Comparison of ENCODE assay signal across 13 cellular contexts in the genomic region with DNA sequence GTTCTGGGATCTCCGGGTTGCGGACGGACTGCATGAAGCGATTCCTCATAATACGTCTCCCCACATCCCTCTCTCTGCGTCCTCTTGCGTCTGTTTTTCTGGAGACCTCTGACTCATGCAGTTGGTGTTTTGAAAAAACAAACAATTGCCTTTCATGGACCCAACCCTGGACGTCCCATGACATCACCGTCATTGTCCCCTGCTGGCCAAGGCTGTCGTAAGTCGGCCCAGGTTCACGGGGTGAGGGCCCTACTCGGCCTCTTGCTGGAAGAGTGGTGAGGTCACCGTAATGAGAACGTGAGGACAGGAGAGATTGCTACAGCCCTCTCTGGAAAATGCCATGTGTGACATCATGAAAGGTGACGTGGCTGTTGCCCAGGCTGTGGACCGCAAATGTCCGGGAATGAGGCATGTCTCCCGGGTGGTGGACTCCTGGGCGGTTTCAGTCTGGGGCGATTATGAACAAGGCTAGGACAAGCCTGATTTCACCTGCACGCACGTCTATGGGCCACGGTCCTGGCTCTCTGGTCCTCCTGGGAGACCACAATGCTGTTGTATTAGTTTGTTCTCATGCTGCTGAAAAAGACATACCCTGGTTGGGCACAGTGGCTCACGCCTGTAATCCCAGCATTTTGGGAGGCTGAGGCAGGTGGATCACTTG. TPM values are rescaled to one million over a fixed set of nuclear protein-coding genes. Genes with fewer than 3 reads are reported as not detected.
DNase-seq lines count a peak whose midpoint lies in the region; ATAC-seq, FAIRE-seq and TF ChIP-seq lines count a peak whose summit lies in the region.
"Had no signal": no experiment of that assay in that cellular context is flagged by ENCODE, and none has a peak within 500 bp of the region (broad histone marks: within the 10 kb centered on the region; RNA-seq: fewer than 3 reads in every experiment).

No MANE protein-coding gene starts in this region.

- no peak for TF ChIP-seq RAD21 in H1 (IDR thresholded peaks at IDR 0.05 in 1 of 2, conservative IDR thresholded peaks at IDR 0.05 in 1 of 2; ENCODE audit: low read depth in 2 of 2, low read length in 2 of 2)

- H2BK20ac ChIP-seq in H1 (ENCODE audit: low read length): no peak overlapping the region

- H3K27me3 ChIP-seq in PC-9 (ENCODE audit: insufficient read depth, low read depth): no peaks in the 10 kb centered on the region
- H3K27me3 ChIP-seq in H1 (replicated peaks in 1 of 4; ENCODE audit: control insufficient read depth in 3 of 4, extremely low read depth in 1 of 4, insufficient read depth in 3 of 4, low read length in 3 of 4): no peaks in the 10 kb centered on the region
- H3K27me3 ChIP-seq: neutrophil had no signal

- H4K5ac ChIP-seq in H1 (ENCODE audit: insufficient read length, low read depth, low read length): no peak overlapping the region

- peaks cover 0 to under 1% of the 10 kb centered on the region in 2 donors for H3K27me3 Mint-ChIP-seq in stimulated activated naive B cell treated with anti-CD40 and anti-IgM and Interleukin-4, amounts not matched to agents 10 μg/mL and 1 μg/mL and 100 μg/mL, for 72 hours

- H4K8ac ChIP-seq in H1 (ENCODE audit: extremely low read depth, insufficient read depth, low read length): no peak overlapping the region

- no peak overlapping the region for H3K23ac ChIP-seq in H1 (ENCODE audit: insufficient read length)

- POLR2A ChIA-PET in PC-9 (lab: Charles Lee; ENCODE audit: unreplicated experiment) (interaction anchor here (0.7 kb wide), 1 partner anchor 630 kb away, joined by 4 read pairs; no protein-coding TSS in a partner anchor), H1 (lab: Charles Lee; ENCODE audit: partially characterized antibody) (no interaction called here)

- H3K23me2 ChIP-seq in H1 (ENCODE audit: low read depth, low read length): no peaks in the 10 kb centered on the region

- TF ChIP-seq EP300 in H1 (IDR thresholded peaks at IDR 0.05; ENCODE audit: borderline replicate concordance in 1 of 2, low read depth in 2 of 2, low read length in 2 of 2): no peak

- H3K27ac ChIP-seq in PC-9: peak overlapping the region; percentile 89
- H3K27ac ChIP-seq in H1 (ENCODE audit: low read depth, low read length): no peak overlapping the region
- H3K27ac ChIP-seq: neutrophil had no signal

- H3K4ac ChIP-seq in H1 (replicated peaks; ENCODE audit: insufficient read length, low read depth, low read length): no peak overlapping the region

- 85% methylated on average over 25 of the region's 25 CpGs; no CpG with 5 or more reads in 1 of the 2 experiments for WGBS in H1 (ENCODE audit: extremely low coverage in 1 of 2, insufficient coverage in 1 of 2, insufficient read length in 1 of 2, insufficient replicate concordance in 2 of 2, low coverage in 1 of 2, low lambda C conversion rate in 2 of 2, missing lambda C conversion rate in 1 of 2), 2 experiments

- no peaks in the 10 kb centered on the region for H3K79me2 ChIP-seq in PC-9 (ENCODE audit: low read depth)
- H3K79me2 ChIP-seq in H1 (ENCODE audit: control insufficient read depth in 1 of 2, insufficient read depth in 2 of 2, low read length in 2 of 2): no peaks in the 10 kb centered on the region

- intact Hi-C loops in PC-9 (cut with micrococcal nuclease; ENCODE audit: unreplicated experiment): loop anchor here (1.0 to 2.0 kb wide), 4 partner anchors 14 to 39 kb away; no protein-coding TSS in a partner anchor

- no peak overlapping the region for H2BK120ac ChIP-seq in H1 (replicated peaks; ENCODE audit: low read depth, low read length)

- peaks cover 40% of the 10 kb centered on the region for H3F3A ChIP-seq in PC-9 (ENCODE audit: insufficient read depth, low read depth)

- H2BK15ac ChIP-seq in H1 (ENCODE audit: low read length): no peak overlapping the region

- TF ChIP-seq POLR2A in H1 (IDR thresholded peaks at IDR 0.05; ENCODE audit: control extremely low read depth in 1 of 2, low read depth in 2 of 2, low read length in 2 of 2): no peak

- no peak overlapping the region for H3K14ac ChIP-seq in H1 (ENCODE audit: insufficient read length)

- H3K9me3 Mint-ChIP-seq in stimulated activated naive B cell treated with anti-CD40 and anti-IgM and Interleukin-4, amounts not matched to agents 10 μg/mL and 1 μg/mL and 100 μg/mL, for 72 hours: peaks cover 8 to 10% of the 10 kb centered on the region in 2 donors

- H3K4me1 ChIP-seq in PC-9 (replicated peaks; ENCODE audit: insufficient read depth) (peaks cover 29% of the 10 kb centered on the region), H1 (replicated peaks in 1 of 4; ENCODE audit: control insufficient read depth in 3 of 4, insufficient read depth in 4 of 4, low read length in 3 of 4) (peaks cover 0 to 11% (median 3%) of the 10 kb centered on the region in 4 experiments; a peak in 4 of 7 replicates)

- CTCF ChIA-PET in PC-9 (lab: Charles Lee) (no interaction called here), H1 (lab: Charles Lee; ENCODE audit: partially characterized antibody) (no interaction called here)

- H2BK5ac ChIP-seq in H1 (ENCODE audit: low read depth, low read length): no peak overlapping the region

- TF ChIP-seq CTCF in PC-9 (conservative IDR thresholded peaks at IDR 0.05) (no peak), H1 (IDR thresholded peaks at IDR 0.05; ENCODE audit: control extremely low read depth in 1 of 3, insufficient read depth in 1 of 3, low read depth in 1 of 3, low read length in 3 of 3) (no peak)

- H3K9me2 ChIP-seq in PC-9 (ENCODE audit: insufficient read depth): no peaks in the 10 kb centered on the region

- no peak overlapping the region; a peak in 1 of 7 replicates for H3K9ac ChIP-seq in H1 (replicated peaks in 1 of 4; ENCODE audit: extremely low read depth in 1 of 4, low read depth in 3 of 4, low read length in 3 of 4)

- H3K36me3 ChIP-seq in PC-9 (ENCODE audit: low read depth) (no peaks in the 10 kb centered on the region), H1 (ENCODE audit: control insufficient read depth in 2 of 4, insufficient read depth in 4 of 4, low read length in 3 of 4) (no peaks in the 10 kb centered on the region)
- H3K36me3 ChIP-seq: neutrophil had no signal

- no peaks in the 10 kb centered on the region for H4K20me1 ChIP-seq in PC-9 (ENCODE audit: insufficient read depth)
- no peaks in the 10 kb centered on the region for H4K20me1 ChIP-seq in H1 (replicated peaks in 1 of 2; ENCODE audit: control insufficient read depth in 1 of 2, insufficient read depth in 2 of 2, low read length in 2 of 2)

- H3K4me2 ChIP-seq in PC-9 (peak overlapping the region; percentile 73), H1 (ENCODE audit: insufficient read depth in 1 of 2, low read depth in 2 of 2, low read length in 2 of 2) (no peak overlapping the region)

- H3K9me3 ChIP-seq in PC-9 (ENCODE audit: insufficient read depth, low read depth) (no peaks in the 10 kb centered on the region; the same call in 1 of the 2 replicates), H1 (ENCODE audit: insufficient read depth in 2 of 2, low read depth in 1 of 2, low read length in 1 of 2) (no peaks in the 10 kb centered on the region)
- H3K9me3 ChIP-seq: neutrophil had no signal

- H2BK12ac ChIP-seq in H1 (ENCODE audit: low read depth, low read length): peak overlapping the region; percentile 27; the same call in 1 of the 2 replicates

- H3K27ac Mint-ChIP-seq in stimulated activated naive B cell treated with anti-CD40 and anti-IgM and Interleukin-4, amounts not matched to agents 10 μg/mL and 1 μg/mL and 100 μg/mL, for 72 hours: no peak overlapping the region
- H3K27ac Mint-ChIP-seq: activated CD4-positive, alpha-beta memory T cell treated with anti-CD3 and anti-CD28 coated beads, Interleukin-2, amount 10 ng/mL, durations not matched to agents 7 days and 5 days had no signal

- H3K36me3 Mint-ChIP-seq in stimulated activated naive B cell treated with anti-CD40 and anti-IgM and Interleukin-4, amounts not matched to agents 10 μg/mL and 1 μg/mL and 100 μg/mL, for 72 hours: peaks cover 0 to 6% of the 10 kb centered on the region in 2 donors

- ATAC-seq in stimulated activated naive B cell treated with anti-CD40 and anti-IgM and Interleukin-4, amounts not matched to agents 10 μg/mL and 1 μg/mL and 100 μg/mL, for 72 hours (replicated peaks): no peak
- ATAC-seq in HG03521 (IDR thresholded peaks at IDR 0.05; ENCODE audit: unreplicated experiment): no peak

- H3K4me3 ChIP-seq in PC-9 (peak overlapping the region; percentile 16; the same call in 1 of the 2 replicates), H1 (ENCODE audit: extremely low read depth in 1 of 4, insufficient read depth in 2 of 4, low read depth in 3 of 4, low read length in 4 of 4) (no peak overlapping the region)

- H3K18ac ChIP-seq in H1 (ENCODE audit: extremely low read depth, low read length): no peak overlapping the region

- no peak for FAIRE-seq in H1 (lab: Jason Lieb, UNC)
- FAIRE-seq: endometrium had no signal

- H3K4me3 Mint-ChIP-seq in stimulated activated naive B cell treated with anti-CD40 and anti-IgM and Interleukin-4, amounts not matched to agents 10 μg/mL and 1 μg/mL and 100 μg/mL, for 72 hours: no peak overlapping the region
- H3K4me3 Mint-ChIP-seq: activated CD4-positive, alpha-beta memory T cell treated with anti-CD3 and anti-CD28 coated beads, Interleukin-2, amount 10 ng/mL, durations not matched to agents 7 days and 5 days had no signal

- H3K79me1 ChIP-seq in H1 (ENCODE audit: low read depth, low read length): no peaks in the 10 kb centered on the region

- H3K4me1 Mint-ChIP-seq in stimulated activated naive B cell treated with anti-CD40 and anti-IgM and Interleukin-4, amounts not matched to agents 10 μg/mL and 1 μg/mL and 100 μg/mL, for 72 hours: peaks cover 6 to 11% of the 10 kb centered on the region in 2 donors
- H3K4me1 Mint-ChIP-seq: activated CD4-positive, alpha-beta memory T cell treated with anti-CD3 and anti-CD28 coated beads, Interleukin-2, amount 10 ng/mL, durations not matched to agents 7 days and 5 days had no signal

- peak; percentile 91 for DNase-seq in ELR (ENCODE audit: low read depth)
- peak; percentile 97 to 100 for DNase-seq in PC-9
- no peak for DNase-seq in H1 (ENCODE audit: low read depth in 1 of 2, low spot score in 2 of 2)
- DNase-seq in non-pigmented ciliary epithelial cell (ENCODE audit: low read depth): peak; percentile 86
- DNase-seq in AG08395 (ENCODE audit: low spot score): no peak
- DNase-seq in activated CD4-positive, CD25-positive, alpha-beta regulatory T cell (lab: John Stamatoyannopoulos, UW): no peak
- no peak for DNase-seq in stimulated activated naive B cell treated with anti-CD40 and anti-IgM and Interleukin-4, amounts not matched to agents 10 μg/mL and 1 μg/mL and 100 μg/mL, for 72 hours
- DNase-seq: activated CD4-positive, alpha-beta memory T cell treated with anti-CD3 and anti-CD28 coated beads, Interleukin-2, amount 10 ng/mL, durations not matched to agents 7 days and 5 days; NCI-H510A; stimulated activated CD4-positive, alpha-beta T cell treated with anti-CD3 and anti-CD28 coated beads, Interleukin-2, amount 100 ng/mL, for 48 hours had no signal

- no peak overlapping the region for H2AK5ac ChIP-seq in H1 (ENCODE audit: low read depth, low read length)

- H4K91ac ChIP-seq in H1 (replicated peaks; ENCODE audit: insufficient read length, low read length): no peak overlapping the region

- H2AFZ ChIP-seq in PC-9 (no peak overlapping the region), H1 (ENCODE audit: low read length) (no peak overlapping the region)

- BruUV-seq in PC-9 (replicated peaks; lab: Mats Ljungman, UMichigan): no TSS peak

- no peak overlapping the region for H3K56ac ChIP-seq in H1 (replicated peaks; ENCODE audit: insufficient read length, low read depth, low read length)

RNA-seq across cellular contexts. Expression of a gene that starts 9.8 kb away (rescaled TPM):
- total RNA-seq in PC-9 (2021): 43.1 and 70.8 TPM in 2 replicates
- 16.8 and 17.3 TPM in 2 replicates for total RNA-seq in H1 (2021; fragmentation: NEBNext Ultra II Directional; extraction: Animal tissue kit (Norgen Biotek cat#: 25700))
- polyA plus RNA-seq in H1 (2011; rRNA removed): 5.5 and 6.9 TPM in 2 replicates
- polyA plus RNA-seq in H1 (2011; cell fraction: cytosol; rRNA removed): 7.6 TPM
- polyA plus RNA-seq in H1 (2011; cell fraction: nucleus; rRNA removed): 27.0 TPM
- 9.8 to 15.5 TPM (median 13.5 TPM) in 4 replicates for polyA plus RNA-seq in H1 (2012, experiment 1 of 2)
- polyA plus RNA-seq in H1 (2012, experiment 2 of 2): 8.5 TPM
- 7.6 TPM for polyA plus RNA-seq in H1 (2013, experiment 1 of 2)
- polyA plus RNA-seq in H1 (2013, experiment 2 of 2): 7.8 TPM
- 2.3 and 2.4 TPM in 2 replicates for polyA minus RNA-seq in H1 (2011; rRNA and poly(A)+ RNA removed)
- polyA minus RNA-seq in H1 (2011; cell fraction: cytosol; rRNA and poly(A)+ RNA removed): 8.1 TPM
- 7.7 TPM for polyA minus RNA-seq in H1 (2011; cell fraction: nucleus; rRNA and poly(A)+ RNA removed)

RNA-seq across cellular contexts. Expression of a gene that starts 16.5 kb away (rescaled TPM):
- 124 and 170 TPM in 2 replicates for total RNA-seq in PC-9 (2021)
- 104 and 116 TPM in 2 replicates for total RNA-seq in H1 (2021; fragmentation: NEBNext Ultra II Directional; extraction: Animal tissue kit (Norgen Biotek cat#: 25700))
- polyA plus RNA-seq in H1 (2011; rRNA removed): 76.9 and 115 TPM in 2 replicates
- polyA plus RNA-seq in H1 (2011; cell fraction: cytosol; rRNA removed): 49.6 TPM
- 250 TPM for polyA plus RNA-seq in H1 (2011; cell fraction: nucleus; rRNA removed)
- polyA plus RNA-seq in H1 (2012, experiment 1 of 2): 41.9 to 92.6 TPM (median 87.4 TPM) in 4 replicates
- 126 TPM for polyA plus RNA-seq in H1 (2012, experiment 2 of 2)
- polyA plus RNA-seq in H1 (2013, experiment 1 of 2): 56.2 TPM
- polyA plus RNA-seq in H1 (2013, experiment 2 of 2): 50.8 TPM
- polyA minus RNA-seq in H1 (2011; rRNA and poly(A)+ RNA removed): 37.2 and 46.1 TPM in 2 replicates
- polyA minus RNA-seq in H1 (2011; cell fraction: cytosol; rRNA and poly(A)+ RNA removed): 61.9 TPM
- polyA minus RNA-seq in H1 (2011; cell fraction: nucleus; rRNA and poly(A)+ RNA removed): 96.2 TPM

RNA-seq across cellular contexts. Expression of a gene that starts 35.3 kb away (rescaled TPM):
- total RNA-seq in PC-9 (2021): 21.4 TPM in 2 replicates
- total RNA-seq in H1 (2021; fragmentation: NEBNext Ultra II Directional; extraction: Animal tissue kit (Norgen Biotek cat#: 25700)): 1.5 and 1.8 TPM in 2 replicates
- polyA plus RNA-seq in H1 (2011; rRNA removed): 2.1 and 3.0 TPM in 2 replicates
- polyA plus RNA-seq in H1 (2011; cell fraction: cytosol; rRNA removed): 2.0 TPM
- 11.1 TPM for polyA plus RNA-seq in H1 (2011; cell fraction: nucleus; rRNA removed)
- 1.0 to 1.7 TPM (median 1.3 TPM) in 4 replicates for polyA plus RNA-seq in H1 (2012, experiment 1 of 2)
- polyA plus RNA-seq in H1 (2012, experiment 2 of 2): 0.89 TPM
- polyA plus RNA-seq in H1 (2013, experiment 1 of 2): 1.6 TPM
- polyA plus RNA-seq in H1 (2013, experiment 2 of 2): 1.3 TPM
- polyA minus RNA-seq in H1 (2011; rRNA and poly(A)+ RNA removed): 1.5 and 2.9 TPM in 2 replicates
- polyA minus RNA-seq in H1 (2011; cell fraction: cytosol; rRNA and poly(A)+ RNA removed): 2.5 TPM
- polyA minus RNA-seq in H1 (2011; cell fraction: nucleus; rRNA and poly(A)+ RNA removed): 5.4 TPM
- total RNA-seq: activated CD4-positive, alpha-beta memory T cell treated with anti-CD3 and anti-CD28 coated beads, Interleukin-2, amount 10 ng/mL, durations not matched to agents 7 days and 5 days had no signal

RNA-seq across cellular contexts. Expression of a gene that starts 49.1 kb away (rescaled TPM):
- total RNA-seq in PC-9 (2021): 63.3 and 78.9 TPM in 2 replicates
- total RNA-seq in H1 (2021; fragmentation: NEBNext Ultra II Directional; extraction: Animal tissue kit (Norgen Biotek cat#: 25700)): 30.2 and 32.0 TPM in 2 replicates
- 62.0 and 69.8 TPM in 2 replicates for polyA plus RNA-seq in H1 (2011; rRNA removed)
- 85.4 TPM for polyA plus RNA-seq in H1 (2011; cell fraction: cytosol; rRNA removed)
- 57.2 TPM for polyA plus RNA-seq in H1 (2011; cell fraction: nucleus; rRNA removed)
- polyA plus RNA-seq in H1 (2012, experiment 1 of 2): 36.8 to 57.3 TPM (median 50.2 TPM) in 4 replicates
- 57.9 TPM for polyA plus RNA-seq in H1 (2012, experiment 2 of 2)
- polyA plus RNA-seq in H1 (2013, experiment 1 of 2): 21.9 TPM
- 20.0 TPM for polyA plus RNA-seq in H1 (2013, experiment 2 of 2)
- polyA minus RNA-seq in H1 (2011; rRNA and poly(A)+ RNA removed): 10.6 and 11.2 TPM in 2 replicates
- 13.8 TPM for polyA minus RNA-seq in H1 (2011; cell fraction: cytosol; rRNA and poly(A)+ RNA removed)
- polyA minus RNA-seq in H1 (2011; cell fraction: nucleus; rRNA and poly(A)+ RNA removed): 9.8 TPM

Comparison
In these comparisons a context has a peak if more than half of its experiments do, and no peak if none do; other contexts are left out.
1. DNase-seq: peak in ELR (single experiment), PC-9 (2 of 2) and non-pigmented ciliary epithelial cell (single experiment); none in H1 (0 of 2), AG08395 (single experiment), activated CD4-positive, CD25-positive, alpha-beta regulatory T cell (0 of 4) and stimulated activated naive B cell treated with anti-CD40 and anti-IgM and Interleukin-4, amounts not matched to agents 10 μg/mL and 1 μg/mL and 100 μg/mL, for 72 hours (single experiment).